8 cellular contexts compared by ENCODE assay signal in genomic region chr6:52399511-52400315, GRCh38. TPM values are rescaled to one million over a fixed set of nuclear protein-coding genes. Genes with fewer than 3 reads are reported as not detected.
DNase-seq lines count a peak whose midpoint lies in the region; ATAC-seq, FAIRE-seq and TF ChIP-seq lines count a peak whose summit lies in the region.

No MANE protein-coding gene starts in this region.

- H3K36me3 Mint-ChIP-seq in CD8-positive, alpha-beta memory T cell, result peaks cover 6 to 24% (median 12%) of the 10 kb centered on the region in 3 donors

- CTCF ChIA-PET in CD8-positive, alpha-beta memory T cell (lab: Charles Lee), result interaction anchor here (0.8 to 9.5 kb wide), 22 partner anchors 8 to 263 kb away, joined by 3 to 138 read pairs (median 4); partner anchors contain the start of genes EFHC1, MCM3 and PAQR8

- POLR2A ChIA-PET in CD8-positive, alpha-beta memory T cell (lab: Charles Lee), result interaction anchor here (0.6 to 3.4 kb wide), 6 partner anchors 10 to 115 kb away, joined by 3 to 15 read pairs (median 6); partner anchors contain the start of genes MCM3 and PAQR8

- H3K27me3 Mint-ChIP-seq in CD8-positive, alpha-beta memory T cell, result no peaks in the 10 kb centered on the region

- DNase-seq in CD8-positive, alpha-beta memory T cell, result peak in 2 of 5 donors; percentile 30 to 61
- DNase-seq in MG63, result peak; percentile 62
- peak; percentile 51 for DNase-seq in cerebellum (ENCODE audit: low spot score)
- no peak for DNase-seq in left lung
- peak; percentile 67 for DNase-seq in urothelium cell line (ENCODE audit: low spot score)
- DNase-seq in GF-D8 (lab: John Stamatoyannopoulos, UW), result no peak

- ATAC-seq in GM18867 (IDR thresholded peaks at IDR 0.05; ENCODE audit: unreplicated experiment) (peak; percentile 45), SK-N-SH treated with all-trans-retinoic acid at 6 μM for 48 hours (peak; percentile 90), left lung (peak; percentile 90)

- H3K4me3 ChIP-seq in CD8-positive, alpha-beta memory T cell (ENCODE audit: low read length), result peak overlapping the region; percentile 6
- H3K4me3 ChIP-seq in MG63 (no peak overlapping the region), left lung (no peak overlapping the region)

- H3K27ac Mint-ChIP-seq in CD8-positive, alpha-beta memory T cell, result peak overlapping the region; percentile 87 to 98 (median 92)

- H3K4me3 Mint-ChIP-seq in CD8-positive, alpha-beta memory T cell, result peak overlapping the region in 5 of 7 donors; percentile 27 to 79 (median 54)

- H3K36me3 ChIP-seq in CD8-positive, alpha-beta memory T cell (ENCODE audit: insufficient read depth, low read length), result peaks cover 14% of the 10 kb centered on the region
- H3K36me3 ChIP-seq in MG63, result no peaks in the 10 kb centered on the region
- peaks cover 0 to 15% of the 10 kb centered on the region in 2 donors for H3K36me3 ChIP-seq in left lung

- peak; percentile 58 to 85 for TF ChIP-seq CTCF in left lung (IDR thresholded peaks at IDR 0.05)

- H3K4me1 ChIP-seq in CD8-positive, alpha-beta memory T cell (ENCODE audit: insufficient read depth, low read length), result peaks cover 68% of the 10 kb centered on the region
- peaks cover 0 to 9% of the 10 kb centered on the region in 2 donors for H3K4me1 ChIP-seq in left lung

- no peaks in the 10 kb centered on the region for H3K9me3 ChIP-seq in CD8-positive, alpha-beta memory T cell (ENCODE audit: low read length)
- H3K9me3 ChIP-seq in MG63, result no peaks in the 10 kb centered on the region
- H3K9me3 ChIP-seq in left lung, result no peaks in the 10 kb centered on the region

- no peak overlapping the region for H3K27ac ChIP-seq in CD8-positive, alpha-beta memory T cell (ENCODE audit: low read depth, low read length)
- H3K27ac ChIP-seq in left lung, result no peak overlapping the region

- FAIRE-seq in urothelium cell line (lab: Jason Lieb, UNC), result peak; percentile 17

- no peaks in the 10 kb centered on the region for H3K27me3 ChIP-seq in CD8-positive, alpha-beta memory T cell (ENCODE audit: insufficient read depth, low read length, poor library complexity, severe bottlenecking)
- H3K27me3 ChIP-seq in MG63 (no peaks in the 10 kb centered on the region), left lung (no peaks in the 10 kb centered on the region)

- no peaks in the 10 kb centered on the region for H3K9me3 Mint-ChIP-seq in CD8-positive, alpha-beta memory T cell

- peaks cover 58 to 74% (median 63%) of the 10 kb centered on the region in 3 donors for H3K4me1 Mint-ChIP-seq in CD8-positive, alpha-beta memory T cell

- intact Hi-C loops in left lung (cut with DNase I), result loop anchor here in 1 of 2 donors (5.0 kb wide), 1 partner anchor 112 kb away; no protein-coding TSS in a partner anchor

TF ChIP-seq in SK-N-SH treated with all-trans-retinoic acid at 6 μM for 48 hours, 23 proteins besides CTCF, POLR2A, EP300 and RAD21:
- TF ChIP-seq ZNF565 (CRISPR knock-in tag; conservative IDR thresholded peaks at IDR 0.05; ENCODE audit: low read depth) (no peak), ZNF8 (CRISPR knock-in tag; IDR thresholded peaks at IDR 0.05) (no peak), RARB (CRISPR knock-in tag; IDR thresholded peaks at IDR 0.05) (no peak), ISL1 (CRISPR knock-in tag; IDR thresholded peaks at IDR 0.05) (no peak), POU6F1 (CRISPR knock-in tag; IDR thresholded peaks at IDR 0.05; ENCODE audit: borderline replicate concordance, low read depth) (no peak), ARNTL (CRISPR knock-in tag; IDR thresholded peaks at IDR 0.05; ENCODE audit: borderline replicate concordance, low read depth) (no peak), PPARA (CRISPR knock-in tag; IDR thresholded peaks at IDR 0.05; ENCODE audit: borderline replicate concordance) (no peak), CSDC2 (CRISPR knock-in tag; IDR thresholded peaks at IDR 0.05) (no peak), CREB5 (CRISPR knock-in tag; IDR thresholded peaks at IDR 0.05; ENCODE audit: low read depth) (no peak), ESRRG (CRISPR knock-in tag; IDR thresholded peaks at IDR 0.05) (no peak)
TF ChIP-seq in SK-N-SH treated with all-trans-retinoic acid at 6 μM for 48 hours: peak in this region for 0.

RNA-seq across cellular contexts. Expression of gene EFHC1, which starts 20.4 kb away (rescaled TPM):
- total RNA-seq in CD8-positive, alpha-beta memory T cell, result 1 to 10 TPM; 2.6 to 5.1 TPM
- 1.9 TPM for polyA plus RNA-seq in CD8-positive, alpha-beta memory T cell
- total RNA-seq in MG63 (2014; rRNA removed; shearing (Covaris generic); ENCODE audit: low replicate concordance), result 54.0 and 78.4 TPM in 2 replicates
- total RNA-seq in cerebellum (55.2 TPM), left lung (10 to 100 TPM; 14.6 to 24.7 TPM)

RNA-seq across cellular contexts. Expression of gene PAQR8, which starts 37.8 kb away (rescaled TPM):
- total RNA-seq in CD8-positive, alpha-beta memory T cell, result 10 to 100 TPM; 10.2 to 11.7 TPM
- 17.9 TPM for polyA plus RNA-seq in CD8-positive, alpha-beta memory T cell
- total RNA-seq in MG63 (2014; rRNA removed; shearing (Covaris generic); ENCODE audit: low replicate concordance), result 2.9 and 3.2 TPM in 2 replicates
- total RNA-seq in cerebellum, result 20.6 TPM
- 10 to 100 TPM in 1 of 2 donors, 1 to 10 TPM in 1; 9.3 to 15.6 TPM for total RNA-seq in left lung

Comparison
In these comparisons a context has a peak if more than half of its experiments do, and no peak if none do; other contexts are left out.
1. DNase-seq: peak in MG63 (single experiment), cerebellum (single experiment) and urothelium cell line (single experiment); none in left lung (0 of 2) and GF-D8 (single experiment).
2. Peak in every context shown above with its lines, with median percentiles within 50 percentile points of each other: ATAC-seq.